ENCODE assay signal across 8 cellular contexts in genomic region chr18:59988098-59988706, GRCh38.
A peak's percentile ranks its signal among the peaks of the same experiment; 100 is the strongest.
DNase-seq lines count a peak whose midpoint lies in the region; ATAC-seq, FAIRE-seq and TF ChIP-seq lines count a peak whose summit lies in the region.

No MANE protein-coding gene starts in this region.

- DNase-seq in A549 (ENCODE audit: low read depth in 1 of 2, low spot score in 1 of 2) (peak; percentile 7 to 53), LHCN-M2 (ENCODE audit: low read depth) (peak; percentile 40), left lobe of liver (ENCODE audit: low spot score) (no peak)
- DNase-seq in stimulated activated CD4-positive, alpha-beta T cell treated with anti-CD3 and anti-CD28 coated beads, TNF-alpha, amount 100 ng/mL, for 4 hours (ENCODE audit: low read depth in 3 of 3) = peak; percentile 9 to 21 (median 17)

- TF ChIP-seq EP300 in A549 (IDR thresholded peaks at IDR 0.05) = no peak

- no peaks in the 10 kb centered on the region for H3K36me3 Mint-ChIP-seq in brain

- 22% methylated on average over 5 of the region's 5 CpGs for WGBS in A549 (ENCODE audit: missing lambda C conversion rate)

- ATAC-seq in A549 (no peak), SK-N-SH treated with all-trans-retinoic acid at 6 μM for 48 hours (peak; percentile 48; the same call in 1 of the 3 replicates), left lobe of liver (peak; percentile 80), HG03095 (IDR thresholded peaks at IDR 0.05; ENCODE audit: unreplicated experiment) (no peak)

- no peak for FAIRE-seq in A549 (lab: Jason Lieb, UNC)

- CTCF ChIA-PET in A549 (lab: Yijun Ruan, JAX) = interaction anchor here (0.7 to 3.0 kb wide), 19 partner anchors 8 to 1514 kb away, joined by 3 to 20 read pairs (median 4); no protein-coding TSS in a partner anchor

- POLR2A ChIA-PET in A549 (lab: Yijun Ruan, JAX) = interaction anchor here (1.2 kb wide), 1 partner anchor 88 kb away, joined by 4 read pairs; no protein-coding TSS in a partner anchor

- no peaks in the 10 kb centered on the region for H3K9me3 ChIP-seq in A549

- no peaks in the 10 kb centered on the region for H3K4me1 Mint-ChIP-seq in brain

- H3K27ac Mint-ChIP-seq in brain = no peak overlapping the region

- no peak overlapping the region for H3K4me3 ChIP-seq in A549

- no peak for TF ChIP-seq POLR2A in A549 (IDR thresholded peaks at IDR 0.05; ENCODE audit: low read length)

- TF ChIP-seq CTCF in A549 (IDR thresholded peaks at IDR 0.05) = peak; percentile 91
- TF ChIP-seq CTCF in GM12872 (IDR thresholded peaks at IDR 0.05; ENCODE audit: insufficient read depth, low read depth, low read length) = peak; percentile 79
- peak; percentile 97 to 99 for TF ChIP-seq CTCF in brain (conservative IDR thresholded peaks at IDR 0.05)

- no peaks in the 10 kb centered on the region for H3K4me1 ChIP-seq in A549

- H3K27me3 Mint-ChIP-seq in brain = peaks cover 20% of the 10 kb centered on the region

- no peaks in the 10 kb centered on the region for H3K9me3 Mint-ChIP-seq in brain

- H3K4me3 Mint-ChIP-seq in brain = no peak overlapping the region

- no peak overlapping the region for H3K27ac ChIP-seq in A549

- TF ChIP-seq RAD21 in A549 (conservative IDR thresholded peaks at IDR 0.05 in 1 of 2, IDR thresholded peaks at IDR 0.05 in 1 of 2) = peak; percentile 88 to 90

- H3K4me2 ChIP-seq in A549 = no peak overlapping the region

TF ChIP-seq in A549, 52 proteins besides CTCF, POLR2A, EP300 and RAD21:
- TF ChIP-seq SMC3 (IDR thresholded peaks at IDR 0.05) = peak; percentile 84
- no peak for TF ChIP-seq MYC (IDR thresholded peaks at IDR 0.05; ENCODE audit: borderline replicate concordance, low read length)

TF ChIP-seq in SK-N-SH treated with all-trans-retinoic acid at 6 μM for 48 hours, 23 proteins besides CTCF, POLR2A, EP300 and RAD21:
- TF ChIP-seq CSRNP3 (CRISPR knock-in tag; IDR thresholded peaks at IDR 0.05) = no peak
- TF ChIP-seq ZFP3 (CRISPR knock-in tag; IDR thresholded peaks at IDR 0.05) = no peak
- no peak for TF ChIP-seq TOX (CRISPR knock-in tag; IDR thresholded peaks at IDR 0.05; ENCODE audit: borderline replicate concordance)
- no peak for TF ChIP-seq PATZ1 (CRISPR knock-in tag; IDR thresholded peaks at IDR 0.05; ENCODE audit: borderline replicate concordance)
- TF ChIP-seq OSR1 (CRISPR knock-in tag; IDR thresholded peaks at IDR 0.05) = no peak
- no peak for TF ChIP-seq CREB5 (CRISPR knock-in tag; IDR thresholded peaks at IDR 0.05; ENCODE audit: low read depth)
- TF ChIP-seq RARB (CRISPR knock-in tag; IDR thresholded peaks at IDR 0.05) = no peak

Comparison
In these comparisons a context has a peak if more than half of its experiments do, and no peak if none do; other contexts are left out.
1. ATAC-seq: peak in SK-N-SH treated with all-trans-retinoic acid at 6 μM for 48 hours (single experiment) and left lobe of liver (single experiment); none in A549 (0 of 2) and HG03095 (single experiment).
2. Peak in every context shown above with its lines, with median percentiles within 50 percentile points of each other: CTCF ChIP-seq.